In the genomic region with DNA sequence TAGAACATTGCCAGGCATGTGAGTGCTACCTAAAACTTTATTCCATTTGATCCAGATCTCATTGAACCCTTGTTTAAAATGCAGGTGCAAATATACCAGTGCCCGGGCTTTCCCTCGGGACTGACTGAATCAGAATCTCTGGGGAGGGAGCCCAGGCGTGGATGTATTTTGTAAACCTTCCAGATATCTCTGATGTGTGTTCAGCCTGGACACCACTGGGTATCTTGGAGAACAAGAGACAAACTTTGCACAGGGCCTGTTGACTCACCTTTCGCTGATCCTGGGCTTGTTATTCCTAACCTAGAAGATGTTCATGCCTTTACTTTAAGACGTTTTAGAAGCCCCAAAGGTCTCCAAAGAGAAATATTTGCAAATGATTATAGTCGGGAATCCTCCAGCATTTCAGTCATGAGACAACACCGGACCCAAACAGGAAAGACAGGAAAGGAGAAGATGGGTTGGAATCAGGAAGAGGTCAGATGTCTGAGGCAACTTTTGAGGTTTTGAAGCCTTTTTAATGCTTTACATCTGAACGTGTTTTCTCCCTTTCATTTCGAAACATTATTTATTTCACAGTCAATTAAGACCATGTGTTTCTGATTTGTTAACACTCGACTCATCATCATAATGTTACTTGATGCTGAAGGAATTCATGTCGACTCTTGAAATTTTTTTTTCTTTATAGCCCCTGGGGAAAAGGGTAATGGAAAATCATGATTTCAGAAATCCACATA, we compare ENCODE assay signal across 13 cellular contexts.
A peak's percentile ranks its signal among the peaks of the same experiment; 100 is the strongest.
DNase-seq lines count a peak whose midpoint lies in the region; ATAC-seq and TF ChIP-seq lines count a peak whose summit lies in the region.
"Had no signal": no experiment of that assay in that cellular context is flagged by ENCODE, and none has a peak within 500 bp of the region (broad histone marks: within the 10 kb centered on the region; RNA-seq: fewer than 3 reads in every experiment).

No MANE protein-coding gene starts in this region.

- H3K36me3 Mint-ChIP-seq in memory B cell: peaks cover 22% of the 10 kb centered on the region

- H3K4me3 ChIP-seq in heart right ventricle: no peak overlapping the region
- H3K4me3 ChIP-seq in right cardiac atrium (ENCODE audit: low read length): no peak overlapping the region
- H3K4me3 ChIP-seq in aorta (ENCODE audit: low read length in 2 of 2): no peak overlapping the region
- H3K4me3 ChIP-seq: right lobe of liver, thoracic aorta had no signal

- no peaks in the 10 kb centered on the region for H3K9me3 ChIP-seq in heart right ventricle
- no peaks in the 10 kb centered on the region for H3K9me3 ChIP-seq in right cardiac atrium (ENCODE audit: control insufficient read depth, low read length)
- H3K9me3 ChIP-seq in aorta (ENCODE audit: control insufficient read depth, low read length): no peaks in the 10 kb centered on the region
- H3K9me3 ChIP-seq: right lobe of liver, thoracic aorta had no signal

- no peaks in the 10 kb centered on the region for H3K9me3 Mint-ChIP-seq in memory B cell
- H3K9me3 Mint-ChIP-seq: activated CD4-positive, alpha-beta T cell treated with anti-CD3 and anti-CD28 coated beads, Interleukin-2, amount 10 ng/mL, durations not matched to agents 24 days and 14 days had no signal

- H3K4me1 ChIP-seq in heart right ventricle: peaks cover 0 to 64% (median 29%) of the 10 kb centered on the region in 9 donors
- peaks cover 2% of the 10 kb centered on the region for H3K4me1 ChIP-seq in right cardiac atrium (ENCODE audit: control insufficient read depth, insufficient read depth, low read length)
- H3K4me1 ChIP-seq in aorta (ENCODE audit: control insufficient read depth in 1 of 2, insufficient read depth in 2 of 2, low read length in 2 of 2): no peaks in the 10 kb centered on the region
- H3K4me1 ChIP-seq: right lobe of liver had no signal

- peak overlapping the region; percentile 73 for H3K4me3 Mint-ChIP-seq in memory B cell
- H3K4me3 Mint-ChIP-seq: activated CD4-positive, alpha-beta T cell treated with anti-CD3 and anti-CD28 coated beads, Interleukin-2, amount 10 ng/mL, durations not matched to agents 24 days and 14 days had no signal

- no peak for TF ChIP-seq CTCF in heart right ventricle (IDR thresholded peaks at IDR 0.05)

- no peak for DNase-seq in heart right ventricle
- no peak for DNase-seq in right cardiac atrium
- DNase-seq in amniotic stem cell (lab: John Stamatoyannopoulos, UW): peak; percentile 25
- DNase-seq in memory B cell (ENCODE audit: low spot score in 2 of 2): no peak
- DNase-seq in aorta: no peak
- DNase-seq: activated CD4-positive, alpha-beta T cell treated with anti-CD3 and anti-CD28 coated beads, Interleukin-2, amount 10 ng/mL, durations not matched to agents 24 days and 14 days; islet precursor cell; MM.1S; right lobe of liver had no signal

- H3K27ac Mint-ChIP-seq in memory B cell: peak overlapping the region; percentile 82
- H3K27ac Mint-ChIP-seq: activated CD4-positive, alpha-beta T cell treated with anti-CD3 and anti-CD28 coated beads, Interleukin-2, amount 10 ng/mL, durations not matched to agents 24 days and 14 days had no signal

- H3K36me3 ChIP-seq in heart right ventricle (peaks cover 0 to 11% (median 0%) of the 10 kb centered on the region in 9 donors), aorta (ENCODE audit: control insufficient read depth in 1 of 2, insufficient read depth in 2 of 2, low read length in 1 of 2) (no peaks in the 10 kb centered on the region)
- H3K36me3 ChIP-seq: right lobe of liver, thoracic aorta had no signal

- H3K27me3 Mint-ChIP-seq in memory B cell: no peaks in the 10 kb centered on the region
- H3K27me3 Mint-ChIP-seq: activated CD4-positive, alpha-beta T cell treated with anti-CD3 and anti-CD28 coated beads, Interleukin-2, amount 10 ng/mL, durations not matched to agents 24 days and 14 days had no signal

- H3K27ac ChIP-seq in heart right ventricle (peak overlapping the region in 8 of 10 donors; percentile 30 to 92 (median 52)), right cardiac atrium (ENCODE audit: low read length) (no peak overlapping the region), aorta (ENCODE audit: low read depth in 1 of 2, low read length in 2 of 2) (no peak overlapping the region)
- H3K27ac ChIP-seq: right lobe of liver had no signal

- intact Hi-C loops in heart right ventricle (cut with DNase I): loop anchor here in 1 of 10 donors (10.0 kb wide), 1 partner anchor 122 kb away; a partner anchor contains a TSS
- intact Hi-C loops in right cardiac atrium (cut with DNase I): no loop called here
- intact Hi-C loops in aorta (cut with DNase I): loop anchor here in 1 of 2 donors (10.0 kb wide), 1 partner anchor 188 kb away; a partner anchor contains a TSS

- H3K4me1 Mint-ChIP-seq in memory B cell: peaks cover 34% of the 10 kb centered on the region

- 64 to 71% methylated on average over 11 of the region's 11 CpGs for WGBS in heart right ventricle, 2 donors
- 58% methylated on average over 11 of the region's 11 CpGs for WGBS in right cardiac atrium
- WGBS in aorta, 2 donors: 55 to 60% methylated on average over 11 of the region's 11 CpGs

- peak in 1 of 8 donors; percentile 5 for ATAC-seq in heart right ventricle
- ATAC-seq in right cardiac atrium: no peak
- no peak for ATAC-seq in memory B cell (ENCODE audit: low read depth)
- ATAC-seq in aorta (ENCODE audit: low FRiP score): peak; percentile 49
- no peak for ATAC-seq in HG02938 (IDR thresholded peaks at IDR 0.05; ENCODE audit: unreplicated experiment)
- ATAC-seq in HG02571 (IDR thresholded peaks at IDR 0.05; ENCODE audit: unreplicated experiment): no peak
- ATAC-seq in GM19023 (IDR thresholded peaks at IDR 0.05; ENCODE audit: unreplicated experiment): no peak

- no peaks in the 10 kb centered on the region for H3K27me3 ChIP-seq in heart right ventricle
- H3K27me3 ChIP-seq in right cardiac atrium (ENCODE audit: control insufficient read depth, insufficient read depth): no peaks in the 10 kb centered on the region
- no peaks in the 10 kb centered on the region for H3K27me3 ChIP-seq in aorta (ENCODE audit: control insufficient read depth in 1 of 2, insufficient read depth in 2 of 2, low read length in 1 of 2)
- H3K27me3 ChIP-seq: right lobe of liver had no signal

Comparison
In these comparisons a context has a peak if more than half of its experiments do, and no peak if none do; other contexts are left out.
1. H3K27ac ChIP-seq: peak in heart right ventricle (8 of 10); none in right cardiac atrium (single experiment) and aorta (0 of 2).